Comparison of ENCODE assay signal across 8 cellular contexts in the genomic region with DNA sequence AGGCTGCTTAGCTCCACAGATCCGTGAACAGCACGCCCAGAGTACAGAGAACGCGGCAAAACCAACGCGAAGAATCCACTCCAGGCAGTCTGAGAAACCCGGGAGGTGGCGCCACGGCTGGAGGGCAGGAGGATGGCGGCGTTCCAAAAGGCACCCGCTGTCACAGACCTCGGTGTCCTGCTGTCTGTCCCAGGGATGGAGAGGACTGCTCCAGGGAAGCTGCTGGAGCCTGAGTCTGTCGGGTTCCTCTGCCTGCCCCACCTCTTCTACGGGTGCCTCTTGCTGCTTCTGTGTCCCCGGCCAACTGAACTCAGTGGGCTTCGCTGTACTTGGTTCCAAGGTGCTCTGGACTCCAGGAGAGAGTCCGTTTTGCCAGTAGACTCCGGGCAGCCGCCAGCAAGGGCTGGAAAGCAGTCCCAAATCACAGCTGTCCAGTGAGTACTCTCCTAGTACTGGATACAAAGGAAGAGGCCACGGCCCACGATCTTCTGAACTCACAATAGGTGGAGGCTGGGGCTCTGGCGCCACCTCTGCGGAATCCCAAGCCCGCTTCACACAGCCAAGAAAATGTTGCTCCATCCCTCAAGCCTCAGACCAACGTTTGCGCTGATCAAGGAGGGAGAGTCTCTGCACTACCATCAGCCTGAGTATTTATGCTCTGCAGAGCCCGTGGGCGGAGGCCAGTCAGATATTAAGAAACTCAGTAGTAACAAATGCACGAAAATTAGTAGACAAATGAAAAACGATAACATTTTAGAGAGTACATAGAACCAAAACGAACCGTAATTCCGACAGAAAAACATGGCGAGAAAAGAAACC. TPM values are rescaled to one million over a fixed set of nuclear protein-coding genes. Genes with fewer than 3 reads are reported as not detected.
DNase-seq lines count a peak whose midpoint lies in the region; ATAC-seq and TF ChIP-seq lines count a peak whose summit lies in the region.

No MANE protein-coding gene starts in this region.

- WGBS in hepatocyte (ENCODE audit: low lambda C conversion rate, missing lambda C conversion rate): 8% methylated on average over 35 of the region's 35 CpGs

- H3K4me3 ChIP-seq in hepatocyte (peak overlapping the region; percentile 35), skeletal muscle tissue (ENCODE audit: low read length in 3 of 3) (peak overlapping the region; percentile 90 to 96 (median 92))

- H3K9me2 ChIP-seq in hepatocyte (replicated peaks; ENCODE audit: insufficient read depth): no peaks in the 10 kb centered on the region

- H3K36me3 ChIP-seq in hepatocyte (replicated peaks; ENCODE audit: insufficient read depth, low read depth) (no peaks in the 10 kb centered on the region), skeletal muscle tissue (ENCODE audit: control insufficient read depth in 3 of 3, insufficient read depth in 3 of 3, low read length in 3 of 3) (no peaks in the 10 kb centered on the region)

- H4K20me1 ChIP-seq in hepatocyte (ENCODE audit: insufficient read depth, poor library complexity, severe bottlenecking): no peaks in the 10 kb centered on the region

- no peak for ATAC-seq in HG03135 (IDR thresholded peaks at IDR 0.05; ENCODE audit: unreplicated experiment)

- H3K9ac ChIP-seq in skeletal muscle tissue (ENCODE audit: low read depth in 1 of 3, low read length in 3 of 3): peak overlapping the region; percentile 76 to 97 (median 93)

- peak; percentile 12 for TF ChIP-seq CTCF in hepatocyte (IDR thresholded peaks at IDR 0.05; ENCODE audit: poor library complexity)

- peaks cover 49% of the 10 kb centered on the region for H3K79me2 ChIP-seq in hepatocyte

- H3K9me3 ChIP-seq in hepatocyte (ENCODE audit: low read depth): no peaks in the 10 kb centered on the region
- no peaks in the 10 kb centered on the region for H3K9me3 ChIP-seq in skeletal muscle tissue (ENCODE audit: control insufficient read depth in 3 of 3, low read length in 3 of 3)

- H3K27me3 ChIP-seq in hepatocyte: peaks cover 20% of the 10 kb centered on the region
- H3K27me3 ChIP-seq in skeletal muscle tissue (ENCODE audit: control insufficient read depth in 3 of 3, insufficient read depth in 3 of 3, low read length in 3 of 3): no peaks in the 10 kb centered on the region

- peak overlapping the region; percentile 63 for H2AFZ ChIP-seq in hepatocyte

- H3K27ac ChIP-seq in hepatocyte (peak overlapping the region; percentile 86), skeletal muscle tissue (ENCODE audit: low read depth, low read length) (peak overlapping the region; percentile 98)

- peak overlapping the region; percentile 95 for H3K4me2 ChIP-seq in hepatocyte

- peak; percentile 61 for DNase-seq in NK-92 treated with Interleukin-12 subunit alpha and Interleukin-12 subunit beta, amount 100 ng/mL, for 24 hours (lab: John Stamatoyannopoulos, UW)
- no peak for DNase-seq in NK-92 (lab: John Stamatoyannopoulos, UW; ENCODE audit: unreplicated experiment)
- DNase-seq in NAMALWA (ENCODE audit: low spot score): peak; percentile 77
- peak; percentile 67 to 93 for DNase-seq in SW 1271 (lab: John Stamatoyannopoulos, UW)
- peak; percentile 92 for DNase-seq in amniotic epithelial cell (ENCODE audit: low read depth)
- peak; percentile 78 for DNase-seq in hepatocyte (ENCODE audit: low spot score)

- H3K4me1 ChIP-seq in hepatocyte (ENCODE audit: insufficient read depth) (peaks cover 11% of the 10 kb centered on the region), skeletal muscle tissue (ENCODE audit: control insufficient read depth in 3 of 3, insufficient read depth in 3 of 3, low read length in 3 of 3) (peaks cover 23 to 38% (median 31%) of the 10 kb centered on the region in 3 donors)

RNA-seq across cellular contexts. Expression of a gene that starts 0.4 kb away (rescaled TPM):
- total RNA-seq in hepatocyte: 0.93 and 4.4 TPM in 2 replicates
- polyA plus RNA-seq in hepatocyte: 3.2 and 4.5 TPM in 2 replicates
- total RNA-seq in skeletal muscle tissue: 1.6 TPM
